In genomic region chr5:83265318-83265717, GRCh38 we compare ENCODE assay signal across 11 cellular contexts.
DNase-seq lines count a peak whose midpoint lies in the region; TF ChIP-seq lines count a peak whose summit lies in the region.
"Had no signal": no experiment of that assay in that cellular context is flagged by ENCODE, and none has a peak within 500 bp of the region (broad histone marks: within the 10 kb centered on the region; RNA-seq: fewer than 3 reads in every experiment).

No MANE protein-coding gene starts in this region.

- TF ChIP-seq CTCF in cardiac fibroblast (IDR thresholded peaks at IDR 0.05; ENCODE audit: low read depth, low read length) (no peak), stomach (IDR thresholded peaks at IDR 0.05) (no peak)

- peaks cover 0 to 5% (median 0%) of the 10 kb centered on the region in 4 donors for H3K4me1 ChIP-seq in stomach

- no peaks in the 10 kb centered on the region for H3K36me3 ChIP-seq in stomach

- H3K27me3 ChIP-seq in stomach: no peaks in the 10 kb centered on the region

- WGBS in stomach, 5 donors: 11 to 21% (median 18%) methylated on average over 2 of the region's 2 CpGs

- no peaks in the 10 kb centered on the region for H3K9me3 ChIP-seq in stomach

- TF ChIP-seq POLR2A in stomach (IDR thresholded peaks at IDR 0.05): no peak

- no peak overlapping the region for H3K27ac ChIP-seq in stomach
- H3K27ac ChIP-seq: 22Rv1, skin epidermis had no signal

- TF ChIP-seq EP300 in stomach (IDR thresholded peaks at IDR 0.05): no peak

- DNase-seq in DMS153 (lab: John Stamatoyannopoulos, UW) (peak; percentile 34), DMS153 treated with DMSO at 0.1 percent for 48 hours (lab: John Stamatoyannopoulos, UW; ENCODE audit: unreplicated experiment) (no peak), NCI-H526 treated with DMSO at 0.1 percent for 48 hours (lab: John Stamatoyannopoulos, UW) (peak; percentile 36), cardiac fibroblast (ENCODE audit: low read depth in 2 of 2) (peak; percentile 25 to 39), stomach (peak; percentile 53), NCI-H82 treated with DMSO at 0.1 percent for 48 hours (lab: John Stamatoyannopoulos, UW; ENCODE audit: unreplicated experiment) (no peak), AML-193 (lab: John Stamatoyannopoulos, UW) (no peak)
- DNase-seq in activated T-cell treated with anti-CD3 and anti-CD28 coated beads, Interleukin-2, amount 50 U/mL, for 48 hours: no peak
- DNase-seq: DND-41 had no signal

- intact Hi-C loops in stomach (cut with DNase I; ENCODE audit: low total_unique reads): no loop called here

- H3K4me3 ChIP-seq in cardiac fibroblast (replicated peaks in 1 of 2; ENCODE audit: low read depth in 2 of 2, low read length in 2 of 2) (no peak overlapping the region), stomach (no peak overlapping the region)
- H3K4me3 ChIP-seq: skin epidermis had no signal

Comparison
In these comparisons a context has a peak if more than half of its experiments do, and no peak if none do; other contexts are left out.
1. DNase-seq: peak in DMS153 (single experiment), NCI-H526 treated with DMSO at 0.1 percent for 48 hours (single experiment), cardiac fibroblast (2 of 2) and stomach (single experiment); none in DMS153 treated with DMSO at 0.1 percent for 48 hours (single experiment), NCI-H82 treated with DMSO at 0.1 percent for 48 hours (single experiment), AML-193 (0 of 2) and activated T-cell treated with anti-CD3 and anti-CD28 coated beads, Interleukin-2, amount 50 U/mL, for 48 hours (0 of 2).